ENCODE assay signal across 30 cellular contexts in genomic region chr12:132648616-132649225, GRCh38. TPM values are rescaled to one million over a fixed set of nuclear protein-coding genes. Genes with fewer than 3 reads are reported as not detected.
"Had no signal": no experiment of that assay in that cellular context is flagged by ENCODE, and none has a peak within 500 bp of the region (broad histone marks: within the 10 kb centered on the region; RNA-seq: fewer than 3 reads in every experiment).

No MANE protein-coding gene starts in this region.

- FAIRE-seq: RCC 7860, TTC549 had no signal

- H3K4me1 Mint-ChIP-seq: activated T-helper 17 cell treated with anti-CD3 and anti-CD28 coated beads, Interleukin-2, amount 50 U/mL, for 72 hours had no signal

- H3K27me3 ChIP-seq: brain microvascular endothelial cell had no signal

- H3K27me3 Mint-ChIP-seq: activated CD4-positive, alpha-beta T cell treated with anti-CD3 and anti-CD28 coated beads, Interleukin-2, amount 10 ng/mL, durations not matched to agents 24 days and 14 days; activated CD8-positive, alpha-beta T cell treated with anti-CD3 and anti-CD28 coated beads for 36 hours; activated naive CD8-positive, alpha-beta T cell treated with anti-CD3 and anti-CD28 coated beads for 36 hours; activated T-helper 17 cell treated with anti-CD3 and anti-CD28 coated beads, Interleukin-2, amount 50 U/mL, for 72 hours had no signal

- H3K27ac Mint-ChIP-seq: activated CD4-positive, alpha-beta T cell treated with anti-CD3 and anti-CD28 coated beads, Interleukin-2, amount 10 ng/mL, durations not matched to agents 24 days and 14 days; activated CD8-positive, alpha-beta T cell treated with anti-CD3 and anti-CD28 coated beads for 36 hours; activated naive CD8-positive, alpha-beta T cell treated with anti-CD3 and anti-CD28 coated beads for 36 hours; activated T-cell treated with anti-CD3 and anti-CD28 coated beads, Interleukin-2, amount 50 U/mL, for 72 hours; activated T-helper 17 cell treated with anti-CD3 and anti-CD28 coated beads, Interleukin-2, amount 50 U/mL, for 72 hours; T-helper 2 cell treated with Interferon-gamma antibody and Interleukin-4, amounts not matched to agents 5 μg/mL and 100 μg/mL, for 36 hours had no signal

- H3K9me3 Mint-ChIP-seq: activated CD4-positive, alpha-beta T cell treated with anti-CD3 and anti-CD28 coated beads, Interleukin-2, amount 10 ng/mL, durations not matched to agents 24 days and 14 days; activated CD8-positive, alpha-beta T cell treated with anti-CD3 and anti-CD28 coated beads for 36 hours; activated naive CD8-positive, alpha-beta T cell treated with anti-CD3 and anti-CD28 coated beads for 36 hours; activated T-cell treated with anti-CD3 and anti-CD28 coated beads, Interleukin-2, amount 50 U/mL, for 72 hours; activated T-helper 17 cell treated with anti-CD3 and anti-CD28 coated beads, Interleukin-2, amount 50 U/mL, for 72 hours; T-helper 2 cell treated with Interferon-gamma antibody and Interleukin-4, amounts not matched to agents 5 μg/mL and 100 μg/mL, for 36 hours had no signal

- ATAC-seq: activated CD8-positive, alpha-beta T cell treated with anti-CD3 and anti-CD28 coated beads for 36 hours; activated T-cell treated with anti-CD3 and anti-CD28 coated beads, Interleukin-2, amount 50 U/mL, for 72 hours; activated T-helper 17 cell treated with anti-CD3 and anti-CD28 coated beads, Interleukin-2, amount 50 U/mL, for 72 hours; Right ventricle myocardium inferior had no signal

- DNase-seq: activated CD4-positive, alpha-beta T cell treated with anti-CD3 and anti-CD28 coated beads, Interleukin-2, amount 10 ng/mL, durations not matched to agents 24 days and 14 days; activated CD4-positive, alpha-beta T cell treated with anti-CD3 and anti-CD28 coated beads, Interleukin-2, amount 50 U/mL, for 4 hours; activated CD8-positive, alpha-beta T cell treated with anti-CD3 and anti-CD28 coated beads for 36 hours; activated effector memory CD4-positive, alpha-beta T cell treated with anti-CD3 and anti-CD28 coated beads, Interleukin-2, amount 50 U/mL, for 16 hours; activated naive CD4-positive, alpha-beta T cell; activated naive CD4-positive, alpha-beta T cell treated with anti-CD3 and anti-CD28 coated beads, Interleukin-2, amount 50 U/mL, for 16 hours; activated naive CD8-positive, alpha-beta T cell treated with anti-CD3 and anti-CD28 coated beads for 36 hours; activated T-cell treated with anti-CD3 and anti-CD28 coated beads, Interleukin-2, amount 50 U/mL, for 1 hour; activated T-cell treated with anti-CD3 and anti-CD28 coated beads, Interleukin-2, amount 50 U/mL, for 72 hours; amniotic stem cell; brain microvascular endothelial cell; central memory CD4-positive, alpha-beta T cell; NCI-H1105; NCI-H1417 treated with DMSO at 0.1 percent for 48 hours; NCI-H187 treated with DMSO at 0.1 percent for 48 hours; NCI-H2081; NCI-H2171 treated with DMSO at 0.1 percent for 48 hours; NCI-H226; NCI-H446 treated with DMSO at 0.1 percent for 48 hours; NCI-H524 had no signal

- H3K36me3 ChIP-seq: brain microvascular endothelial cell had no signal

- H3K27ac ChIP-seq: brain microvascular endothelial cell, RWPE1 had no signal

- H3K4me3 Mint-ChIP-seq: activated CD4-positive, alpha-beta T cell treated with anti-CD3 and anti-CD28 coated beads, Interleukin-2, amount 10 ng/mL, durations not matched to agents 24 days and 14 days; activated CD8-positive, alpha-beta T cell treated with anti-CD3 and anti-CD28 coated beads for 36 hours; activated naive CD8-positive, alpha-beta T cell treated with anti-CD3 and anti-CD28 coated beads for 36 hours; activated T-cell treated with anti-CD3 and anti-CD28 coated beads, Interleukin-2, amount 50 U/mL, for 72 hours; activated T-helper 17 cell treated with anti-CD3 and anti-CD28 coated beads, Interleukin-2, amount 50 U/mL, for 72 hours; T-helper 2 cell treated with Interferon-gamma antibody and Interleukin-4, amounts not matched to agents 5 μg/mL and 100 μg/mL, for 36 hours had no signal

RNA-seq across cellular contexts. Expression of gene P2RX2, which starts 30.1 kb away (rescaled TPM):
- total RNA-seq: activated CD4-positive, alpha-beta T cell treated with anti-CD3 and anti-CD28 coated beads, Interleukin-2, amount 10 ng/mL, durations not matched to agents 24 days and 14 days; activated CD8-positive, alpha-beta memory T cell treated with anti-CD3 and anti-CD28 coated beads for 36 hours; activated CD8-positive, alpha-beta T cell treated with anti-CD3 and anti-CD28 coated beads for 36 hours; activated naive CD8-positive, alpha-beta T cell treated with anti-CD3 and anti-CD28 coated beads for 36 hours; activated T-cell treated with anti-CD3 and anti-CD28 coated beads, Interleukin-2, amount 50 U/mL, for 72 hours; activated T-helper 17 cell treated with anti-CD3 and anti-CD28 coated beads, Interleukin-2, amount 50 U/mL, for 72 hours; M059J; Right ventricle myocardium inferior; T-helper 1 cell treated with Interleukin-12 subunit alpha and Interleukin-12 subunit beta and Interleukin-4 antibody, amounts not matched to agents 30 ng/mL and 1 ng/mL, for 36 hours had no signal
- polyA plus RNA-seq: aorta had no signal

RNA-seq across cellular contexts. Expression of gene LRCOL1, which starts 38.3 kb away (rescaled TPM):
- total RNA-seq: activated CD4-positive, alpha-beta T cell treated with anti-CD3 and anti-CD28 coated beads, Interleukin-2, amount 10 ng/mL, durations not matched to agents 24 days and 14 days; activated CD8-positive, alpha-beta memory T cell treated with anti-CD3 and anti-CD28 coated beads for 36 hours; activated CD8-positive, alpha-beta T cell treated with anti-CD3 and anti-CD28 coated beads for 36 hours; activated naive CD8-positive, alpha-beta T cell treated with anti-CD3 and anti-CD28 coated beads for 36 hours; activated T-cell treated with anti-CD3 and anti-CD28 coated beads, Interleukin-2, amount 50 U/mL, for 72 hours; activated T-helper 17 cell treated with anti-CD3 and anti-CD28 coated beads, Interleukin-2, amount 50 U/mL, for 72 hours; M059J; Right ventricle myocardium inferior; T-helper 1 cell treated with Interleukin-12 subunit alpha and Interleukin-12 subunit beta and Interleukin-4 antibody, amounts not matched to agents 30 ng/mL and 1 ng/mL, for 36 hours had no signal
